13 cellular contexts compared by ENCODE assay signal in the genomic region with DNA sequence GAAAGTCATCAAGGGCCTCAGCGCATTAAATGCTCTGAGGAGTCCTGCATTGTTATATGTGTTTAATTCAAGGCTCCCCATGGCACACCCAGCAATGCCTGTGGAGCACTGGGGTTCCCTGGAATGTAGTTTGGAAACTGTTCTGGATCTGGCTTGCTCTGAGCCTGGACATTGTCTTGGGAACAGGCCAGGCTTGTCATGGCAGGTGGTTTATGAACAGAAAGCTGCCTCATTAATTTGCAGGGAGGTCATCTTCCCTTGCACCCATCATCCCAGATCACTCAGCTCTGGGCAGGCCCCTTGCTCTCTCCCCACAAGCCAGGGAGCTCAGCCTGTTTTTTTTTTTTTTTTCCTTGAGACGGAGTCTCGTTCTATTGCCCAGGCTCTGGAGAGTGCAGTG. TPM values are rescaled to one million over a fixed set of nuclear protein-coding genes. Genes with fewer than 3 reads are reported as not detected.
DNase-seq lines count a peak whose midpoint lies in the region; TF ChIP-seq lines count a peak whose summit lies in the region.
"Had no signal": no experiment of that assay in that cellular context is flagged by ENCODE, and none has a peak within 500 bp of the region (broad histone marks: within the 10 kb centered on the region; RNA-seq: fewer than 3 reads in every experiment).

No MANE protein-coding gene starts in this region.

- H3K27ac ChIP-seq in BLaER1 treated with 17β-estradiol and CSF1 and Interleukin-3, amounts not matched to agents 10 nM and 100 nM = peak overlapping the region in 8 of 11 experiments; percentile 58 to 76 (median 68); a peak in 14 of 22 replicates
- no peak overlapping the region for H3K27ac ChIP-seq in sigmoid colon
- H3K27ac ChIP-seq in ascending aorta = no peak overlapping the region

- H4K20me1 ChIP-seq in BLaER1 treated with 17β-estradiol and CSF1 and Interleukin-3, amounts not matched to agents 10 nM and 100 nM = no peaks in the 10 kb centered on the region

- DNase-seq in amniotic epithelial cell (ENCODE audit: low read depth) (peak; percentile 62), fibroblast of the aortic adventitia (ENCODE audit: low read depth) (peak; percentile 19), sigmoid colon (no peak), ascending aorta (ENCODE audit: low spot score in 2 of 2) (no peak), NCI-H1092 (lab: John Stamatoyannopoulos, UW) (no peak), NCI-H2081 (lab: John Stamatoyannopoulos, UW) (no peak)
- DNase-seq: 8988T, C1 segment of cervical spinal cord, Calu3, DMS79, GOT3, H9 had no signal

- H3K9ac ChIP-seq in BLaER1 treated with 17β-estradiol and CSF1 and Interleukin-3, amounts not matched to agents 10 nM and 100 nM = peak overlapping the region in 7 of 11 experiments; percentile 29 to 60 (median 35); a peak in 8 of 22 replicates

- no peak for TF ChIP-seq CTCF in fibroblast of the aortic adventitia (IDR thresholded peaks at IDR 0.05; ENCODE audit: insufficient read depth, low read length)
- no peak for TF ChIP-seq CTCF in sigmoid colon (IDR thresholded peaks at IDR 0.05)
- no peak for TF ChIP-seq CTCF in ascending aorta (IDR thresholded peaks at IDR 0.05)

- peak overlapping the region; percentile 41 to 98 (median 95) for H3K4me2 ChIP-seq in BLaER1 treated with 17β-estradiol and CSF1 and Interleukin-3, amounts not matched to agents 10 nM and 100 nM

- intact Hi-C loops in sigmoid colon (cut with DNase I) = no loop called here
- intact Hi-C loops in ascending aorta (cut with DNase I) = no loop called here

- H3K27me3 ChIP-seq in BLaER1 treated with 17β-estradiol and CSF1 and Interleukin-3, amounts not matched to agents 10 nM and 100 nM = no peaks in the 10 kb centered on the region
- H3K27me3 ChIP-seq in sigmoid colon (no peaks in the 10 kb centered on the region), ascending aorta (no peaks in the 10 kb centered on the region)

- no peak for TF ChIP-seq POLR2A in sigmoid colon (IDR thresholded peaks at IDR 0.05)

- peaks cover 16 to 38% (median 21%) of the 10 kb centered on the region in 11 experiments for H3K9me3 ChIP-seq in BLaER1 treated with 17β-estradiol and CSF1 and Interleukin-3, amounts not matched to agents 10 nM and 100 nM (replicated peaks in 1 of 11)
- H3K9me3 ChIP-seq in sigmoid colon = no peaks in the 10 kb centered on the region
- H3K9me3 ChIP-seq in ascending aorta = no peaks in the 10 kb centered on the region

- 0 out of 20 replicates have a peak overlapping the region, but pooled peaks of 2 of the 10 experiments have one; percentile 38 to 49 for H3K4me3 ChIP-seq in BLaER1 treated with 17β-estradiol and CSF1 and Interleukin-3, amounts not matched to agents 10 nM and 100 nM
- no peak overlapping the region for H3K4me3 ChIP-seq in fibroblast of the aortic adventitia (ENCODE audit: low read depth, low read length)
- H3K4me3 ChIP-seq in sigmoid colon = no peak overlapping the region
- no peak overlapping the region for H3K4me3 ChIP-seq in ascending aorta

- peak in 3 of 4 donors; percentile 19 to 40 (median 35) for TF ChIP-seq EP300 in sigmoid colon (IDR thresholded peaks at IDR 0.05)

- H3K4me1 ChIP-seq in BLaER1 treated with 17β-estradiol and CSF1 and Interleukin-3, amounts not matched to agents 10 nM and 100 nM = peaks cover 41 to 100% (median 87%) of the 10 kb centered on the region in 10 experiments
- peaks cover 0 to 25% (median 21%) of the 10 kb centered on the region in 4 donors for H3K4me1 ChIP-seq in sigmoid colon
- peaks cover 4 to 5% of the 10 kb centered on the region in 2 donors for H3K4me1 ChIP-seq in ascending aorta

- peaks cover 0 to 30% (median 18%) of the 10 kb centered on the region in 11 experiments; a peak in 14 of 22 replicates for H3K36me3 ChIP-seq in BLaER1 treated with 17β-estradiol and CSF1 and Interleukin-3, amounts not matched to agents 10 nM and 100 nM
- H3K36me3 ChIP-seq in sigmoid colon (no peaks in the 10 kb centered on the region), ascending aorta (no peaks in the 10 kb centered on the region)

- 84 to 91% methylated on average over 3 of the region's 3 CpGs for WGBS in sigmoid colon, 2 donors

RNA-seq across cellular contexts. Expression of gene RPS6KA4, which starts 32.9 kb away (rescaled TPM):
- total RNA-seq in fibroblast of the aortic adventitia (ENCODE audit: low replicate concordance) (47.3 and 72.1 TPM in 2 replicates), sigmoid colon (10 to 100 TPM; 15.6 to 24.1 (median 18.6) TPM), ascending aorta (81.5 TPM)
- 10 to 100 TPM; 14.4 to 48.4 (median 16.6) TPM for polyA plus RNA-seq in sigmoid colon

RNA-seq across cellular contexts. Expression of gene CCDC88B, which starts 51.8 kb away (rescaled TPM):
- 1.2 and 5.1 TPM in 2 replicates for total RNA-seq in fibroblast of the aortic adventitia (ENCODE audit: low replicate concordance)
- 1 to 10 TPM; 2.6 to 8.6 (median 3.9) TPM for total RNA-seq in sigmoid colon
- polyA plus RNA-seq in sigmoid colon = 100 to 1,000 TPM in 1 of 3 donors, 10 to 100 TPM in 2; 15.6 to 157 (median 23.6) TPM
- total RNA-seq in ascending aorta = 5.1 TPM

Comparison
In these comparisons a context has a peak if more than half of its experiments do, and no peak if none do; other contexts are left out.
1. H3K27ac ChIP-seq: peak in BLaER1 treated with 17β-estradiol and CSF1 and Interleukin-3, amounts not matched to agents 10 nM and 100 nM (8 of 11); none in sigmoid colon (0 of 4) and ascending aorta (0 of 2).
2. DNase-seq: peak in amniotic epithelial cell (single experiment) and fibroblast of the aortic adventitia (single experiment); none in sigmoid colon (single experiment), ascending aorta (0 of 2), NCI-H1092 (single experiment) and NCI-H2081 (0 of 2).